Comparison of ENCODE assay signal across 15 cellular contexts in the genomic region with DNA sequence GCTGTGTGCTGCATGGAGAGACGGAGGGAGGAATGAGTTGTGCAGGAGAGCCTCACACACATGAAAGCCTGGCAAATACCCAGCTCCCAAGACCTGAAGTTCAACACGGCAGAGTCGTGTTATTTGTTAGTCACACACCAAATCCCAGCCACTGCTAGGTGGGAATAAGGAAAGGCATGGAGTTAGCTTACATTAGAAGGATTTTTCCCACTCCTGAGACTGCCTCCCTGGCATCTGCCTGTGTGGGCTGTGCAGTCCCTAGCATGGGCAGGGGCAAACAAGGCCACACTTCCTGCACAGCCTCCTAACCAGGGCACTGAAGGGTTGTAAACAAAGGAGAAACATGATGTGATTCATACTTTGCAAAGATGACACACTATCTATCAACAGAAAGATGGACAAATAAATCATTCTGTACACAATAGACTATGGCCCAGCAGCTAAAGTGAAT.
DNase-seq lines count a peak whose midpoint lies in the region; ATAC-seq lines count a peak whose summit lies in the region.
"Had no signal": no experiment of that assay in that cellular context is flagged by ENCODE, and none has a peak within 500 bp of the region (broad histone marks: within the 10 kb centered on the region; RNA-seq: fewer than 3 reads in every experiment).

No MANE protein-coding gene starts in this region.

- in situ Hi-C loops in ACHN (cut with HindIII; ENCODE audit: low pct_ligation_motif_present, low pct_unique_long_range_greater_than_20kb, low sequenced_read_pairs): no loop called here

- peak; percentile 16 for DNase-seq in COLO668 (lab: John Stamatoyannopoulos, UW; ENCODE audit: unreplicated experiment)
- DNase-seq in LHCN-M2 (ENCODE audit: low read depth): peak; percentile 56
- DNase-seq in astrocyte of the hippocampus (ENCODE audit: low read depth, low spot score): peak; percentile 35
- peak; percentile 17 for DNase-seq in myocyte (ENCODE audit: low read depth)
- no peak for DNase-seq in iPS-NIHi11 (ENCODE audit: low spot score)
- DNase-seq in ACHN: no peak
- DNase-seq in ureter (ENCODE audit: low spot score): no peak
- DNase-seq: activated gamma-delta T cell; CD4-positive, CD25-positive, alpha-beta regulatory T cell; endodermal cell; Kasumi-1; left lung; stimulated activated CD4-positive, alpha-beta T cell treated with anti-CD3 and anti-CD28 coated beads, Interleukin-4, amount 100 ng/mL, for 1 hour had no signal

- no peak for ATAC-seq in HG03097 (IDR thresholded peaks at IDR 0.05; ENCODE audit: low FRiP score, unreplicated experiment)
- ATAC-seq: left lung; natural killer cell treated with Interleukin-12 subunit alpha and Interleukin-12 subunit beta and Interleukin-15 and Interleukin-18, amount 100 ng/mL, for 72 hours had no signal

Comparison
In these comparisons a context has a peak if more than half of its experiments do, and no peak if none do; other contexts are left out.
1. DNase-seq: peak in COLO668 (single experiment), LHCN-M2 (single experiment), astrocyte of the hippocampus (single experiment) and myocyte (single experiment); none in iPS-NIHi11 (single experiment), ACHN (single experiment) and ureter (single experiment).